ENCODE assay signal across 13 cellular contexts in genomic region chr4:153242848-153243324, GRCh38. TPM values are rescaled to one million over a fixed set of nuclear protein-coding genes. Genes with fewer than 3 reads are reported as not detected.
DNase-seq lines count a peak whose midpoint lies in the region; ATAC-seq, FAIRE-seq and TF ChIP-seq lines count a peak whose summit lies in the region.
"Had no signal": no experiment of that assay in that cellular context is flagged by ENCODE, and none has a peak within 500 bp of the region (broad histone marks: within the 10 kb centered on the region; RNA-seq: fewer than 3 reads in every experiment).

No MANE protein-coding gene starts in this region.

- no peak overlapping the region for H2AFZ ChIP-seq in HepG2 (ENCODE audit: low read length)

- H3K9me3 ChIP-seq in HepG2 (ENCODE audit: low read length) (no peaks in the 10 kb centered on the region), right lobe of liver (no peaks in the 10 kb centered on the region)
- H3K9me3 ChIP-seq: MG63 had no signal

- peak overlapping the region; percentile 39; the same call in 1 of the 2 replicates for H3K4me2 ChIP-seq in HepG2 (ENCODE audit: low read depth, low read length)

- in situ Hi-C loops in HepG2 (cut with HindIII; ENCODE audit: extremely low pct_ligation_motif_present, low pct_unique_long_range_greater_than_20kb): no loop called here

- H3K36me3 Mint-ChIP-seq in glutamatergic neuron (ENCODE audit: unreplicated experiment): no peaks in the 10 kb centered on the region

- TF ChIP-seq POLR2A in HepG2 (IDR thresholded peaks at IDR 0.05; ENCODE audit: insufficient read depth in 1 of 2, low read depth in 2 of 2, low read length in 2 of 2) (no peak), right lobe of liver (IDR thresholded peaks at IDR 0.05) (no peak)

- no peak overlapping the region for H3K4me3 ChIP-seq in HepG2 (replicated peaks in 1 of 3; ENCODE audit: insufficient read depth in 1 of 3, low read depth in 2 of 3, low read length in 3 of 3)
- H3K4me3 ChIP-seq in right lobe of liver: no peak overlapping the region
- H3K4me3 ChIP-seq: MG63 had no signal

- H3K27me3 ChIP-seq in HepG2 (ENCODE audit: control insufficient read depth in 1 of 2, insufficient read depth in 2 of 2, low read length in 2 of 2): no peaks in the 10 kb centered on the region
- H3K27me3 ChIP-seq in right lobe of liver: no peaks in the 10 kb centered on the region
- H3K27me3 ChIP-seq: MG63 had no signal

- H3K4me3 Mint-ChIP-seq in glutamatergic neuron (ENCODE audit: unreplicated experiment): peak overlapping the region; percentile 54
- H3K4me3 Mint-ChIP-seq: B cell had no signal

- POLR2A ChIA-PET in HepG2 (lab: Yijun Ruan, JAX): no interaction called here

- ATAC-seq in HepG2 (peak; percentile 28), right lobe of liver (no peak), HG03354 (IDR thresholded peaks at IDR 0.05; ENCODE audit: poor library complexity, severe bottlenecking, unreplicated experiment) (no peak)

- BruUV-seq in HepG2 (replicated peaks; lab: Mats Ljungman, UMichigan): no TSS peak

- 67% methylated on average over 3 of the region's 3 CpGs for WGBS in HepG2 (ENCODE audit: low lambda C conversion rate)
- 59% methylated on average over 2 of the region's 3 CpGs for WGBS in right lobe of liver (ENCODE audit: insufficient coverage, low coverage, low lambda C conversion rate, missing lambda C conversion rate)

- FAIRE-seq in HepG2 (lab: Jason Lieb, UNC): no peak

- peaks cover 30% of the 10 kb centered on the region for H3K4me1 ChIP-seq in HepG2 (ENCODE audit: insufficient read depth, low read length)
- H3K4me1 ChIP-seq in right lobe of liver: peaks cover 0 to 4% (median 2%) of the 10 kb centered on the region in 4 donors

- no peaks in the 10 kb centered on the region for H3K36me3 ChIP-seq in HepG2 (replicated peaks in 1 of 2; ENCODE audit: control insufficient read depth in 1 of 2, insufficient read depth in 2 of 2, low read length in 2 of 2)
- H3K36me3 ChIP-seq in right lobe of liver: no peaks in the 10 kb centered on the region
- H3K36me3 ChIP-seq: MG63 had no signal

- no peak overlapping the region for H3K27ac ChIP-seq in HepG2 (ENCODE audit: extremely low read length, insufficient read depth, low read length)
- H3K27ac ChIP-seq in right lobe of liver: no peak overlapping the region

- no peak overlapping the region for H3K9ac ChIP-seq in HepG2 (ENCODE audit: insufficient read depth, low read depth, low read length)

- CTCF ChIA-PET in HepG2 (lab: Yijun Ruan, JAX; ENCODE audit: low intra/inter-chr PET ratio, low total read pairs): no interaction called here

- intact Hi-C loops in HepG2 (cut with micrococcal nuclease; ENCODE audit: unreplicated experiment) (no loop called here), right lobe of liver (cut with DNase I) (no loop called here)

- H3K27me3 Mint-ChIP-seq in glutamatergic neuron (ENCODE audit: unreplicated experiment): peaks cover 17% of the 10 kb centered on the region
- H3K27me3 Mint-ChIP-seq: B cell had no signal

- H3K79me2 ChIP-seq in HepG2 (ENCODE audit: insufficient read depth, low read length): no peaks in the 10 kb centered on the region

- peaks cover 12% of the 10 kb centered on the region for H3K9me3 Mint-ChIP-seq in glutamatergic neuron (ENCODE audit: unreplicated experiment)

- TF ChIP-seq EP300 in HepG2 (IDR thresholded peaks at IDR 0.05; ENCODE audit: low read depth in 2 of 2, low read length in 2 of 2) (no peak), HepG2 (CRISPR knock-in tag; IDR thresholded peaks at IDR 0.05; ENCODE audit: borderline replicate concordance) (no peak)

- peaks cover 42% of the 10 kb centered on the region for H3K4me1 Mint-ChIP-seq in glutamatergic neuron (ENCODE audit: low read depth, unreplicated experiment)
- H3K4me1 Mint-ChIP-seq: B cell had no signal

- no peak for TF ChIP-seq CTCF in HepG2 (CRISPR knock-in tag; IDR thresholded peaks at IDR 0.05)
- TF ChIP-seq CTCF in right lobe of liver (IDR thresholded peaks at IDR 0.05): no peak
- no peak for TF ChIP-seq CTCF in glutamatergic neuron (IDR thresholded peaks at IDR 0.05; ENCODE audit: partially characterized antibody, unreplicated experiment)

- H4K20me1 ChIP-seq in HepG2 (ENCODE audit: insufficient read depth, low read length): no peaks in the 10 kb centered on the region

- peak overlapping the region; percentile 97 for H3K27ac Mint-ChIP-seq in glutamatergic neuron (ENCODE audit: unreplicated experiment)
- H3K27ac Mint-ChIP-seq: B cell had no signal

- no peak for TF ChIP-seq RAD21 in HepG2 (CRISPR knock-in tag; IDR thresholded peaks at IDR 0.05)

- DNase-seq in HepG2 (ENCODE audit: low spot score) (no peak), right lobe of liver (no peak), NCI-H2029 treated with DMSO at 0.1 percent for 48 hours (lab: John Stamatoyannopoulos, UW) (peak; percentile 46), glutamatergic neuron (no peak), COLO829 (ENCODE audit: low spot score) (no peak), CD1c-positive myeloid dendritic cell (ENCODE audit: extremely low spot score) (no peak)
- DNase-seq in activated CD8-positive, alpha-beta memory T cell treated with anti-CD3 and anti-CD28 coated beads, Interleukin-2, amount 50 U/mL, for 4 hours: no peak
- DNase-seq: activated T-cell treated with anti-CD3 and anti-CD28 coated beads for 4 hours, islet precursor cell, MG63, NCI-H2081 treated with DMSO at 0.1 percent for 48 hours had no signal

TF ChIP-seq in HepG2, 621 proteins besides CTCF, POLR2A, EP300 and RAD21 (continues in another document):
- TF ChIP-seq CBX2 (IDR thresholded peaks at IDR 0.05; ENCODE audit: low read depth, low read length): no peak
- TF ChIP-seq CBX2 (CRISPR knock-in tag; IDR thresholded peaks at IDR 0.05; ENCODE audit: low read depth): no peak
- TF ChIP-seq SRY (CRISPR knock-in tag; IDR thresholded peaks at IDR 0.05): no peak
- TF ChIP-seq CBFB (CRISPR knock-in tag; IDR thresholded peaks at IDR 0.05): no peak
- TF ChIP-seq KLF9 (CRISPR knock-in tag; IDR thresholded peaks at IDR 0.05; ENCODE audit: low read depth): no peak

RNA-seq across cellular contexts. Expression of gene TRIM2, which starts 38.6 kb away (rescaled TPM):
- 4.2 and 7.0 TPM in 2 replicates for total RNA-seq in HepG2 (2016; rRNA removed; fragmentation: Illumina TruSeq; extraction: Trizol)
- total RNA-seq in HepG2 (2016; cell fraction: cytosol; rRNA removed; fragmentation: Illumina TruSeq; extraction: Trizol; ENCODE audit: low read depth): 1.8 and 2.6 TPM in 2 replicates
- 3.7 and 4.1 TPM in 2 replicates for total RNA-seq in HepG2 (2016; cell fraction: insoluble cytoplasmic fraction; rRNA removed; fragmentation: Illumina TruSeq; extraction: Trizol)
- 1.2 and 1.3 TPM in 2 replicates for total RNA-seq in HepG2 (2016; cell fraction: membrane; rRNA removed; fragmentation: Illumina TruSeq; extraction: Trizol)
- 5.2 and 6.5 TPM in 2 replicates for total RNA-seq in HepG2 (2016; cell fraction: nucleus; rRNA removed; fragmentation: Illumina TruSeq; extraction: Trizol)
- 2.1 and 2.9 TPM in 2 replicates for polyA plus RNA-seq in HepG2 (2011; rRNA removed)
- polyA plus RNA-seq in HepG2 (2011; cell fraction: cytosol; rRNA removed): 2.1 and 2.4 TPM in 2 replicates
- 2.8 and 4.0 TPM in 2 replicates for polyA plus RNA-seq in HepG2 (2011; cell fraction: nucleus; rRNA removed)
- polyA plus RNA-seq in HepG2 (2012): 1.9 and 2.8 TPM in 2 replicates
- 0.27 and 0.29 TPM in 2 replicates for polyA plus RNA-seq in HepG2 (2016; cell fraction: cytosol; fragmentation: Illumina TruSeq; extraction: Trizol; ENCODE audit: low read depth)
- polyA plus RNA-seq in HepG2 (2016; cell fraction: insoluble cytoplasmic fraction; fragmentation: Illumina TruSeq; extraction: Trizol; ENCODE audit: low read depth): 2.8 and 2.9 TPM in 2 replicates
- polyA plus RNA-seq in HepG2 (2016; cell fraction: membrane; fragmentation: Illumina TruSeq; extraction: Trizol; ENCODE audit: low read depth): 0.50 and 0.55 TPM in 2 replicates
- polyA plus RNA-seq in HepG2 (2016; cell fraction: nucleus; fragmentation: Illumina TruSeq; extraction: Trizol; ENCODE audit: insufficient read depth, low read depth): 2.9 and 3.5 TPM in 2 replicates
- 10.3 and 18.9 TPM in 2 replicates for polyA minus RNA-seq in HepG2 (2011; rRNA and poly(A)+ RNA removed; ENCODE audit: low replicate concordance)
- 4.3 and 6.3 TPM in 2 replicates for polyA minus RNA-seq in HepG2 (2011; cell fraction: cytosol; rRNA and poly(A)+ RNA removed)
- 10.4 and 12.2 TPM in 2 replicates for polyA minus RNA-seq in HepG2 (2011; cell fraction: nucleus; rRNA and poly(A)+ RNA removed)
- 10 to 100 TPM in 3 of 6 experiments, 1 to 10 TPM in 3; 8.9 to 17.5 (median 10.0) TPM for total RNA-seq in right lobe of liver
- total RNA-seq in glutamatergic neuron (ENCODE audit: unreplicated experiment): 120 TPM
